In genomic region chr1:241007668-241008067, GRCh38 we compare ENCODE assay signal across 2 cellular contexts.
TF ChIP-seq lines count a peak whose summit lies in the region.

No MANE protein-coding gene starts in this region.

TF ChIP-seq in HEK293, 187 proteins besides CTCF, POLR2A, EP300 and RAD21 (continued from another document):
- no peak for TF ChIP-seq ZNF280D (tag by site-specific recombination; IDR thresholded peaks at IDR 0.05)

TF ChIP-seq in H1, 55 proteins besides CTCF, POLR2A, EP300 and RAD21 (continued from another document):
- TF ChIP-seq, protein P1, sequence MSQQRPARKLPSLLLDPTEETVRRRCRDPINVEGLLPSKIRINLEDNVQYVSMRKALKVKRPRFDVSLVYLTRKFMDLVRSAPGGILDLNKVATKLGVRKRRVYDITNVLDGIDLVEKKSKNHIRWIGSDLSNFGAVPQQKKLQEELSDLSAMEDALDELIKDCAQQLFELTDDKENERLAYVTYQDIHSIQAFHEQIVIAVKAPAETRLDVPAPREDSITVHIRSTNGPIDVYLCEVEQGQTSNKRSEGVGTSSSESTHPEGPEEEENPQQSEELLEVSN (IDR thresholded peaks at IDR 0.05), result no peak
- TF ChIP-seq RNF2 (IDR thresholded peaks at IDR 0.05; ENCODE audit: borderline replicate concordance, low read depth, low read length, missing control alignments, poor library complexity, severe bottlenecking) (no peak), JUN (IDR thresholded peaks at IDR 0.05; ENCODE audit: low read depth, low read length) (no peak), MAX (IDR thresholded peaks at IDR 0.05) (no peak), RFX5 (IDR thresholded peaks at IDR 0.05; ENCODE audit: borderline replicate concordance, low read depth, low read length) (no peak), SAP30 (IDR thresholded peaks at IDR 0.05; ENCODE audit: insufficient read depth, insufficient replicate concordance, low read length) (no peak), MAFK (IDR thresholded peaks at IDR 0.05; ENCODE audit: low read depth, low read length) (no peak), NRF1 (IDR thresholded peaks at IDR 0.05; ENCODE audit: low read depth, low read length) (no peak)
